In genomic region chr18:8654482-8655451, GRCh38 we compare ENCODE assay signal across 2 cellular contexts.
TF ChIP-seq lines count a peak whose summit lies in the region.

No MANE protein-coding gene starts in this region.

TF ChIP-seq in K562, 482 proteins besides CTCF, POLR2A, EP300 and RAD21 (continued from another document):
- TF ChIP-seq SMC3 (conservative IDR thresholded peaks at IDR 0.05; ENCODE audit: insufficient read depth, low read depth, low read length) (peak; percentile 44; the same call in 1 of the 2 replicates), ZNF449 (CRISPR knock-in tag; IDR thresholded peaks at IDR 0.05) (0 out of 2 replicates have a peak, but pooled peaks have one; percentile 24), MNT (conservative IDR thresholded peaks at IDR 0.05) (0 out of 4 replicates have a peak, but pooled peaks of 1 of the 2 experiments have one; percentile 33), LEF1 (IDR thresholded peaks at IDR 0.05) (0 out of 2 replicates have a peak, but pooled peaks have one; percentile 15), UBTF (IDR thresholded peaks at IDR 0.05; ENCODE audit: borderline replicate concordance in 1 of 2, low read depth in 2 of 2, low read length in 2 of 2) (no peak), ZNF408 (CRISPR knock-in tag; IDR thresholded peaks at IDR 0.05; ENCODE audit: low read depth) (no peak), ADNP (tag; IDR thresholded peaks at IDR 0.05) (peak; percentile 48; the same call in 1 of the 2 replicates), TOE1 (IDR thresholded peaks at IDR 0.05; ENCODE audit: borderline replicate concordance) (0 out of 2 replicates have a peak, but pooled peaks have one; percentile 8), TOE1 (CRISPR knock-in tag; IDR thresholded peaks at IDR 0.05; ENCODE audit: borderline replicate concordance, low read depth) (no peak), ARID3A (IDR thresholded peaks at IDR 0.05; ENCODE audit: borderline replicate concordance, low read depth, low read length) (peak; percentile 99), ARNT (IDR thresholded peaks at IDR 0.05) (no peak), ZBTB7A (IDR thresholded peaks at IDR 0.05; ENCODE audit: borderline replicate concordance, control insufficient read depth, low read depth, low read length) (peak; percentile 55; the same call in 1 of the 2 replicates)

TF ChIP-seq in liver, 16 proteins besides CTCF, POLR2A, EP300 and RAD21 (continued from another document):
- no peak for TF ChIP-seq REST (IDR thresholded peaks at IDR 0.05)
- TF ChIP-seq RXRA (IDR thresholded peaks at IDR 0.05) = no peak
- no peak for TF ChIP-seq ZBTB33 (IDR thresholded peaks at IDR 0.05)
- TF ChIP-seq EGR1 (IDR thresholded peaks at IDR 0.05; ENCODE audit: low read depth in 2 of 2) = no peak
TF ChIP-seq in liver: peak in this region for 0.
